Comparison of ENCODE assay signal across 8 cellular contexts in the genomic region with DNA sequence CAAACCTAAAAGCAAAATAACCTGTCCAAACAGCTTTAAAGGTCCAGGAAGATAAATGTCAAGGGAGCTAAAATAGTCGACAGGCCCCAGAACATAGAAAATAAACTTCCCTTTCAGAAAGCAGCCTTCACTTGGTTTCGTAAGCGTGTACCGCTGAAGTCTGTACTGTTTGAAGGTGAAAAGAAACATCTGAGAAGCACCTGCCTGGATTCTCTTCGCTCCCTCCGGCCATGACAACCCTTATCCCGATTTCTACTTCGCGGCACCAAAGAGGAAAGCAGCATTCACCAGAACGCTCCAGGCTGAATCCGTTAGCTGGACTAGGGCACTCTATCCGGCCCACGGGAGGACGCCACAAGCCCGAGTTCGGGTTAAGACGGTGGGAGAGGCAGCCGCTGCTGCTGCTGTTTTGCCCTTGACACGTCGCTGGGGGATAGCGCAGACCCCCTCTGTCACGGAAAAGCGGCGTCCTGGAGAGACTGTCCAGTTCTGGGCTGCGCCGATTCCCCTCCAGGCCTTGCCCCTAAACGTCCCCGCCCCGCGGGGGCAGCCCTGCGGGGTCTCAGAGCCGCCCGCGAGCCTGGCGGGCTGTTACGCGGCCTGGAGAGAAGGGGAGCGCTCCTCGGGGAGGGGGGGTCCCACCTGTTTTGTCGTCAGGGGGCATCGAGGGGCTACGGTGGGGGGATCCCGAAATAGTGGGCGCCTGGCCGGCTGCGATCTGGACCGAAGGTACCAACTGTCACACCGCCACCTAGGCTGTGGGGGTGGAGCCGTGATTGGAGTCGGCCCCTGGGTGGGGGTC. TPM values are rescaled to one million over a fixed set of nuclear protein-coding genes. Genes with fewer than 3 reads are reported as not detected.
DNase-seq lines count a peak whose midpoint lies in the region; ATAC-seq and TF ChIP-seq lines count a peak whose summit lies in the region.

No MANE protein-coding gene starts in this region.

- H3K4me3 ChIP-seq in OCI-LY3 (ENCODE audit: low read length) (peak overlapping the region; percentile 96), aorta (ENCODE audit: low read length in 2 of 2) (peak overlapping the region; percentile 83 to 92)

- H3K27me3 ChIP-seq in OCI-LY3 (ENCODE audit: low read depth, low read length) (no peaks in the 10 kb centered on the region), foreskin keratinocyte (no peaks in the 10 kb centered on the region), aorta (ENCODE audit: control insufficient read depth in 1 of 2, insufficient read depth in 2 of 2, low read length in 1 of 2) (no peaks in the 10 kb centered on the region)

- peaks cover 62% of the 10 kb centered on the region for H3K79me2 ChIP-seq in OCI-LY3 (ENCODE audit: low read length)

- no peak overlapping the region for H2AFZ ChIP-seq in OCI-LY3 (ENCODE audit: low read depth, low read length)

- intact Hi-C loops in aorta (cut with DNase I), result loop anchor here (2.0 to 10.0 kb wide), 7 partner anchors 70 to 298 kb away; no protein-coding TSS in a partner anchor

- TF ChIP-seq CTCF in OCI-LY3 (IDR thresholded peaks at IDR 0.05; ENCODE audit: low read depth, low read length) (no peak; the same call in 1 of the 2 replicates), foreskin keratinocyte (conservative IDR thresholded peaks at IDR 0.05) (no peak), nephron progenitor cell (IDR thresholded peaks at IDR 0.05) (no peak)

- H3K4me2 ChIP-seq in OCI-LY3 (ENCODE audit: low read length), result peak overlapping the region; percentile 97

- H3K4me3 Mint-ChIP-seq in activated naive CD4-positive, alpha-beta T cell treated with anti-CD3 and anti-CD28 coated beads, Interleukin-2, amount 10 ng/mL, durations not matched to agents 7 days and 5 days, result peak overlapping the region; percentile 86
- peak overlapping the region; percentile 92 for H3K4me3 Mint-ChIP-seq in nephron progenitor cell

- peaks cover 2% of the 10 kb centered on the region for H3K36me3 Mint-ChIP-seq in activated naive CD4-positive, alpha-beta T cell treated with anti-CD3 and anti-CD28 coated beads, Interleukin-2, amount 10 ng/mL, durations not matched to agents 7 days and 5 days
- peaks cover 4% of the 10 kb centered on the region for H3K36me3 Mint-ChIP-seq in nephron progenitor cell (ENCODE audit: low read depth)

- peaks cover 10% of the 10 kb centered on the region for H4K20me1 ChIP-seq in OCI-LY3 (ENCODE audit: insufficient read depth, low read length)

- H3K27ac ChIP-seq in OCI-LY3 (ENCODE audit: low read length), result peak overlapping the region; percentile 92
- peak overlapping the region; percentile 41 for H3K27ac ChIP-seq in foreskin keratinocyte
- H3K27ac ChIP-seq in aorta (ENCODE audit: low read depth in 1 of 2, low read length in 2 of 2), result peak overlapping the region; percentile 12 to 21

- 1% methylated on average over 39 to 50 of the region's 50 CpGs for WGBS in aorta, 2 donors

- H3K9me3 ChIP-seq in OCI-LY3 (ENCODE audit: insufficient read depth, low read length) (no peaks in the 10 kb centered on the region), aorta (ENCODE audit: control insufficient read depth, low read length) (no peaks in the 10 kb centered on the region)

- H3K9ac ChIP-seq in OCI-LY3 (ENCODE audit: low read length), result peak overlapping the region; percentile 92

- no peaks in the 10 kb centered on the region for H3K36me3 ChIP-seq in OCI-LY3 (replicated peaks; ENCODE audit: low read depth, low read length)
- no peaks in the 10 kb centered on the region for H3K36me3 ChIP-seq in aorta (ENCODE audit: control insufficient read depth in 1 of 2, insufficient read depth in 2 of 2, low read length in 1 of 2)

- DNase-seq in DMS79 treated with DMSO at 0.1 percent for 48 hours (lab: John Stamatoyannopoulos, UW) (peak; percentile 14), DMS79 (lab: John Stamatoyannopoulos, UW) (no peak), foreskin keratinocyte (peak; percentile 49 to 67), nephron progenitor cell (peak; percentile 58), aorta (peak; percentile 68 to 84)
- peak; percentile 46 for DNase-seq in activated naive CD4-positive, alpha-beta T cell treated with anti-CD3 and anti-CD28 coated beads, Interleukin-2, amount 10 ng/mL, durations not matched to agents 7 days and 5 days

- H3K27me3 Mint-ChIP-seq in activated naive CD4-positive, alpha-beta T cell treated with anti-CD3 and anti-CD28 coated beads, Interleukin-2, amount 10 ng/mL, durations not matched to agents 7 days and 5 days, result no peaks in the 10 kb centered on the region
- peaks cover 2% of the 10 kb centered on the region for H3K27me3 Mint-ChIP-seq in nephron progenitor cell (ENCODE audit: low read depth, poor library complexity)

- peak; percentile 1 for ATAC-seq in foreskin keratinocyte
- ATAC-seq in aorta (ENCODE audit: low FRiP score), result peak; percentile 15
- no peak for ATAC-seq in HG02870 (IDR thresholded peaks at IDR 0.05; ENCODE audit: unreplicated experiment)

- no peaks in the 10 kb centered on the region for H3K9me3 Mint-ChIP-seq in activated naive CD4-positive, alpha-beta T cell treated with anti-CD3 and anti-CD28 coated beads, Interleukin-2, amount 10 ng/mL, durations not matched to agents 7 days and 5 days
- no peaks in the 10 kb centered on the region for H3K9me3 Mint-ChIP-seq in nephron progenitor cell

- H3K4me1 ChIP-seq in OCI-LY3 (ENCODE audit: low read length), result peaks cover 20% of the 10 kb centered on the region
- peaks cover 30% of the 10 kb centered on the region for H3K4me1 ChIP-seq in foreskin keratinocyte
- no peaks in the 10 kb centered on the region for H3K4me1 ChIP-seq in aorta (ENCODE audit: control insufficient read depth in 1 of 2, insufficient read depth in 2 of 2, low read length in 2 of 2)

- CTCF ChIA-PET in activated naive CD4-positive, alpha-beta T cell treated with anti-CD3 and anti-CD28 coated beads, Interleukin-2, amount 10 ng/mL, durations not matched to agents 7 days and 5 days (lab: Charles Lee), result interaction anchor here (0.8 to 1.6 kb wide), 8 partner anchors 10 to 255 kb away, joined by 3 to 7 read pairs (median 4); no protein-coding TSS in a partner anchor

- peak overlapping the region; percentile 91 for H3K27ac Mint-ChIP-seq in activated naive CD4-positive, alpha-beta T cell treated with anti-CD3 and anti-CD28 coated beads, Interleukin-2, amount 10 ng/mL, durations not matched to agents 7 days and 5 days
- peak overlapping the region; percentile 93 for H3K27ac Mint-ChIP-seq in nephron progenitor cell

- H3K4me1 Mint-ChIP-seq in activated naive CD4-positive, alpha-beta T cell treated with anti-CD3 and anti-CD28 coated beads, Interleukin-2, amount 10 ng/mL, durations not matched to agents 7 days and 5 days, result peaks cover 53% of the 10 kb centered on the region
- peaks cover 61% of the 10 kb centered on the region for H3K4me1 Mint-ChIP-seq in nephron progenitor cell

RNA-seq across cellular contexts. Expression of a gene that starts 1.1 kb away (rescaled TPM):
- total RNA-seq in foreskin keratinocyte, result 25.3 and 27.3 TPM in 2 replicates
- polyA plus RNA-seq in foreskin keratinocyte, result 6.7 and 8.3 TPM in 2 replicates
- 10 to 100 TPM; 33.1 to 54.3 TPM for total RNA-seq in aorta
- 10 to 100 TPM in 1 of 2 donors, 1 to 10 TPM in 1; 8.9 to 11.3 TPM for polyA plus RNA-seq in aorta

Comparison
In these comparisons a context has a peak if more than half of its experiments do, and no peak if none do; other contexts are left out.
1. H3K27ac ChIP-seq: peak in every context shown above with its lines; median percentile 92 in OCI-LY3; 41 in foreskin keratinocyte; 16 in aorta.